1 cellular context compared by ENCODE assay signal in the genomic region with DNA sequence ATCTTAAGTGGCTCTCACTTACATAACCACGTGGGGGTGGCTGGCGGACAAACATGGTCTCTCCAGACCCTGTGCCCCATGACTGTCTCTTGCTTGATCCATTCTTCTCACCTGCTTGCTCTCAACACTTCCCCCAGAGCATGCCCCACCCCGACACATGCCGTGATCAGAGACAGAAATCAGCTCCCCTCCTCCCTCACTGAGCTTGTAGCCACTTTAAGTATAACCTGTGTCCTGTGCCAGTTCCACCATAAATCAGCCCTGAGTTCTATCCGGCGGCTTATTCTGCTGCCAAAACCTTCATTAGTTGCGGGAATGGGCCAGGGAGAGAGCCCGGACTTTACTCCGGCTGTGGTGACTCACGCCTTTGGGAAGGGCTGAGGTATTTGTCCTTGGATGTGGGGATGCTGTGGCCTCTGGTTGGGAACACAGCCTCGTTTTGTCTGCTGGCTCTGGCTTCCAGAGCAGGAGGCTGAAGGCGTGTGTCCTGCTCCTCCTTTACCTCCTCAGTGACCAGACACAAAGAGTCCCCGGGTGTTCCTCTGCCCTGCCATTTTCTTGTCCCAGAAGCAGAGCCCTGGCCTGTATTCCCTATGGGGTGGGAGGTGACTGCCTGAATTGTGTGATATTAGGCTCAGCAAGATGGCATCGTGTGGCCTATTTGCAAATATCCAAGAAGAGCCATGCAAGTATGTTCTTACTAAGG.
A peak's percentile ranks its signal among the peaks of the same experiment; 100 is the strongest.
TF ChIP-seq lines count a peak whose summit lies in the region.

No MANE protein-coding gene starts in this region.

TF ChIP-seq in HepG2, 621 proteins besides CTCF, POLR2A, EP300 and RAD21 (continued from another document and continues in another):
- TF ChIP-seq, protein P1, sequence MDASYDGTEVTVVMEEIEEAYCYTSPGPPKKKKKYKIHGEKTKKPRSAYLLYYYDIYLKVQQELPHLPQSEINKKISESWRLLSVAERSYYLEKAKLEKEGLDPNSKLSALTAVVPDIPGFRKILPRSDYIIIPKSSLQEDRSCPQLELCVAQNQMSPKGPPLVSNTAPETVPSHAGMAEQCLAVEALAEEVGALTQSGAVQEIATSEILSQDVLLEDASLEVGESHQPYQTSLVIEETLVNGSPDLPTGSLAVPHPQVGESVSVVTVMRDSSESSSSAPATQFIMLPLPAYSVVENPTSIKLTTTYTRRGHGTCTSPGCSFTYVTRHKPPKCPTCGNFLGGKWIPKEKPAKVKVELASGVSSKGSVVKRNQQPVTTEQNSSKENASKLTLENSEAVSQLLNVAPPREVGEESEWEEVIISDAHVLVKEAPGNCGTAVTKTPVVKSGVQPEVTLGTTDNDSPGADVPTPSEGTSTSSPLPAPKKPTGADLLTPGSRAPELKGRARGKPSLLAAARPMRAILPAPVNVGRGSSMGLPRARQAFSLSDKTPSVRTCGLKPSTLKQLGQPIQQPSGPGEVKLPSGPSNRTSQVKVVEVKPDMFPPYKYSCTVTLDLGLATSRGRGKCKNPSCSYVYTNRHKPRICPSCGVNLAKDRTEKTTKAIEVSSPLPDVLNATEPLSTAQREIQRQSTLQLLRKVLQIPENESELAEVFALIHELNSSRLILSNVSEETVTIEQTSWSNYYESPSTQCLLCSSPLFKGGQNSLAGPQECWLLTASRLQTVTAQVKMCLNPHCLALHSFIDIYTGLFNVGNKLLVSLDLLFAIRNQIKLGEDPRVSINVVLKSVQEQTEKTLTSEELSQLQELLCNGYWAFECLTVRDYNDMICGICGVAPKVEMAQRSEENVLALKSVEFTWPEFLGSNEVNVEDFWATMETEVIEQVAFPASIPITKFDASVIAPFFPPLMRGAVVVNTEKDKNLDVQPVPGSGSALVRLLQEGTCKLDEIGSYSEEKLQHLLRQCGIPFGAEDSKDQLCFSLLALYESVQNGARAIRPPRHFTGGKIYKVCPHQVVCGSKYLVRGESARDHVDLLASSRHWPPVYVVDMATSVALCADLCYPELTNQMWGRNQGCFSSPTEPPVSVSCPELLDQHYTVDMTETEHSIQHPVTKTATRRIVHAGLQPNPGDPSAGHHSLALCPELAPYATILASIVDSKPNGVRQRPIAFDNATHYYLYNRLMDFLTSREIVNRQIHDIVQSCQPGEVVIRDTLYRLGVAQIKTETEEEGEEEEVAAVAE (CRISPR knock-in tag; IDR thresholded peaks at IDR 0.05; ENCODE audit: borderline replicate concordance), result no peak
- peak; percentile 79; the same call in 1 of the 2 replicates for TF ChIP-seq ZSCAN9 (CRISPR knock-in tag; IDR thresholded peaks at IDR 0.05; ENCODE audit: borderline replicate concordance)
- TF ChIP-seq TCF12 (IDR thresholded peaks at IDR 0.05), result no peak
- peak; percentile 36; the same call in 1 of the 2 replicates for TF ChIP-seq TCF12 (CRISPR knock-in tag; IDR thresholded peaks at IDR 0.05)
- TF ChIP-seq HNRNPUL1 (IDR thresholded peaks at IDR 0.05; ENCODE audit: low read depth, low read length), result no peak
- TF ChIP-seq ZFAT (CRISPR knock-in tag; conservative IDR thresholded peaks at IDR 0.05), result no peak
- TF ChIP-seq HCFC1 (IDR thresholded peaks at IDR 0.05; ENCODE audit: low read depth, low read length), result no peak; the same call in 1 of the 2 replicates
- no peak for TF ChIP-seq ZNF207 (IDR thresholded peaks at IDR 0.05; ENCODE audit: borderline replicate concordance)
- TF ChIP-seq, protein P2, sequence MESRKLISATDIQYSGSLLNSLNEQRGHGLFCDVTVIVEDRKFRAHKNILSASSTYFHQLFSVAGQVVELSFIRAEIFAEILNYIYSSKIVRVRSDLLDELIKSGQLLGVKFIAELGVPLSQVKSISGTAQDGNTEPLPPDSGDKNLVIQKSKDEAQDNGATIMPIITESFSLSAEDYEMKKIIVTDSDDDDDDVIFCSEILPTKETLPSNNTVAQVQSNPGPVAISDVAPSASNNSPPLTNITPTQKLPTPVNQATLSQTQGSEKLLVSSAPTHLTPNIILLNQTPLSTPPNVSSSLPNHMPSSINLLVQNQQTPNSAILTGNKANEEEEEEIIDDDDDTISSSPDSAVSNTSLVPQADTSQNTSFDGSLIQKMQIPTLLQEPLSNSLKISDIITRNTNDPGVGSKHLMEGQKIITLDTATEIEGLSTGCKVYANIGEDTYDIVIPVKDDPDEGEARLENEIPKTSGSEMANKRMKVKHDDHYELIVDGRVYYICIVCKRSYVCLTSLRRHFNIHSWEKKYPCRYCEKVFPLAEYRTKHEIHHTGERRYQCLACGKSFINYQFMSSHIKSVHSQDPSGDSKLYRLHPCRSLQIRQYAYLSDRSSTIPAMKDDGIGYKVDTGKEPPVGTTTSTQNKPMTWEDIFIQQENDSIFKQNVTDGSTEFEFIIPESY (CRISPR knock-in tag; IDR thresholded peaks at IDR 0.05), result peak; percentile 70; the same call in 1 of the 2 replicates
- peak; percentile 90 for TF ChIP-seq RCOR2 (CRISPR knock-in tag; IDR thresholded peaks at IDR 0.05)
- TF ChIP-seq ZNF10 (CRISPR knock-in tag; IDR thresholded peaks at IDR 0.05; ENCODE audit: borderline replicate concordance, low read depth), result no peak; the same call in 1 of the 2 replicates
- TF ChIP-seq, protein P3, sequence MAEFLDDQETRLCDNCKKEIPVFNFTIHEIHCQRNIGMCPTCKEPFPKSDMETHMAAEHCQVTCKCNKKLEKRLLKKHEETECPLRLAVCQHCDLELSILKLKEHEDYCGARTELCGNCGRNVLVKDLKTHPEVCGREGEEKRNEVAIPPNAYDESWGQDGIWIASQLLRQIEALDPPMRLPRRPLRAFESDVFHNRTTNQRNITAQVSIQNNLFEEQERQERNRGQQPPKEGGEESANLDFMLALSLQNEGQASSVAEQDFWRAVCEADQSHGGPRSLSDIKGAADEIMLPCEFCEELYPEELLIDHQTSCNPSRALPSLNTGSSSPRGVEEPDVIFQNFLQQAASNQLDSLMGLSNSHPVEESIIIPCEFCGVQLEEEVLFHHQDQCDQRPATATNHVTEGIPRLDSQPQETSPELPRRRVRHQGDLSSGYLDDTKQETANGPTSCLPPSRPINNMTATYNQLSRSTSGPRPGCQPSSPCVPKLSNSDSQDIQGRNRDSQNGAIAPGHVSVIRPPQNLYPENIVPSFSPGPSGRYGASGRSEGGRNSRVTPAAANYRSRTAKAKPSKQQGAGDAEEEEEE (CRISPR knock-in tag; IDR thresholded peaks at IDR 0.05; ENCODE audit: borderline replicate concordance), result 0 out of 2 replicates have a peak, but pooled peaks have one; percentile 18
- no peak for TF ChIP-seq CHCHD3 (CRISPR knock-in tag; IDR thresholded peaks at IDR 0.05)
- no peak for TF ChIP-seq ZNF333 (CRISPR knock-in tag; IDR thresholded peaks at IDR 0.05; ENCODE audit: borderline replicate concordance)
- peak; percentile 15; the same call in 1 of the 2 replicates for TF ChIP-seq ADNP (CRISPR knock-in tag; IDR thresholded peaks at IDR 0.05)
- 0 out of 2 replicates have a peak, but pooled peaks have one; percentile 10 for TF ChIP-seq ZBTB1 (CRISPR knock-in tag; IDR thresholded peaks at IDR 0.05; ENCODE audit: borderline replicate concordance)
- no peak for TF ChIP-seq EED (CRISPR knock-in tag; IDR thresholded peaks at IDR 0.05)
- no peak for TF ChIP-seq ZNF557 (CRISPR knock-in tag; IDR thresholded peaks at IDR 0.05)
- peak; percentile 42 for TF ChIP-seq BHLHE40 (IDR thresholded peaks at IDR 0.05; ENCODE audit: low read length)
- peak; percentile 16 for TF ChIP-seq STAG1 (CRISPR knock-in tag; IDR thresholded peaks at IDR 0.05)
- no peak for TF ChIP-seq SRSF9 (IDR thresholded peaks at IDR 0.05; ENCODE audit: borderline replicate concordance, insufficient read depth, low read depth, low read length, poor library complexity, severe bottlenecking)
- TF ChIP-seq KDM5B (CRISPR knock-in tag; IDR thresholded peaks at IDR 0.05; ENCODE audit: borderline replicate concordance), result peak; percentile 92
- TF ChIP-seq ZFP90 (CRISPR knock-in tag; IDR thresholded peaks at IDR 0.05; ENCODE audit: borderline replicate concordance), result peak; percentile 93; the same call in 1 of the 2 replicates
- TF ChIP-seq, protein P4, sequence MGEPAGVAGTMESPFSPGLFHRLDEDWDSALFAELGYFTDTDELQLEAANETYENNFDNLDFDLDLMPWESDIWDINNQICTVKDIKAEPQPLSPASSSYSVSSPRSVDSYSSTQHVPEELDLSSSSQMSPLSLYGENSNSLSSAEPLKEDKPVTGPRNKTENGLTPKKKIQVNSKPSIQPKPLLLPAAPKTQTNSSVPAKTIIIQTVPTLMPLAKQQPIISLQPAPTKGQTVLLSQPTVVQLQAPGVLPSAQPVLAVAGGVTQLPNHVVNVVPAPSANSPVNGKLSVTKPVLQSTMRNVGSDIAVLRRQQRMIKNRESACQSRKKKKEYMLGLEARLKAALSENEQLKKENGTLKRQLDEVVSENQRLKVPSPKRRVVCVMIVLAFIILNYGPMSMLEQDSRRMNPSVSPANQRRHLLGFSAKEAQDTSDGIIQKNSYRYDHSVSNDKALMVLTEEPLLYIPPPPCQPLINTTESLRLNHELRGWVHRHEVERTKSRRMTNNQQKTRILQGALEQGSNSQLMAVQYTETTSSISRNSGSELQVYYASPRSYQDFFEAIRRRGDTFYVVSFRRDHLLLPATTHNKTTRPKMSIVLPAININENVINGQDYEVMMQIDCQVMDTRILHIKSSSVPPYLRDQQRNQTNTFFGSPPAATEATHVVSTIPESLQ (CRISPR knock-in tag; conservative IDR thresholded peaks at IDR 0.05), result 0 out of 2 replicates have a peak, but pooled peaks have one; percentile 24
- TF ChIP-seq ARID2 (CRISPR knock-in tag; IDR thresholded peaks at IDR 0.05; ENCODE audit: borderline replicate concordance), result no peak
- TF ChIP-seq ZNF7 (CRISPR knock-in tag; IDR thresholded peaks at IDR 0.05), result no peak
- peak; percentile 95 for TF ChIP-seq SMARCC2 (IDR thresholded peaks at IDR 0.05)
- TF ChIP-seq SP140L (CRISPR knock-in tag; IDR thresholded peaks at IDR 0.05; ENCODE audit: borderline replicate concordance), result peak; percentile 32; the same call in 1 of the 2 replicates
- TF ChIP-seq SRSF1 (optimal IDR thresholded peaks at IDR 0.05; ENCODE audit: low read depth, low read length), result peak; percentile 74
- TF ChIP-seq, protein P5, sequence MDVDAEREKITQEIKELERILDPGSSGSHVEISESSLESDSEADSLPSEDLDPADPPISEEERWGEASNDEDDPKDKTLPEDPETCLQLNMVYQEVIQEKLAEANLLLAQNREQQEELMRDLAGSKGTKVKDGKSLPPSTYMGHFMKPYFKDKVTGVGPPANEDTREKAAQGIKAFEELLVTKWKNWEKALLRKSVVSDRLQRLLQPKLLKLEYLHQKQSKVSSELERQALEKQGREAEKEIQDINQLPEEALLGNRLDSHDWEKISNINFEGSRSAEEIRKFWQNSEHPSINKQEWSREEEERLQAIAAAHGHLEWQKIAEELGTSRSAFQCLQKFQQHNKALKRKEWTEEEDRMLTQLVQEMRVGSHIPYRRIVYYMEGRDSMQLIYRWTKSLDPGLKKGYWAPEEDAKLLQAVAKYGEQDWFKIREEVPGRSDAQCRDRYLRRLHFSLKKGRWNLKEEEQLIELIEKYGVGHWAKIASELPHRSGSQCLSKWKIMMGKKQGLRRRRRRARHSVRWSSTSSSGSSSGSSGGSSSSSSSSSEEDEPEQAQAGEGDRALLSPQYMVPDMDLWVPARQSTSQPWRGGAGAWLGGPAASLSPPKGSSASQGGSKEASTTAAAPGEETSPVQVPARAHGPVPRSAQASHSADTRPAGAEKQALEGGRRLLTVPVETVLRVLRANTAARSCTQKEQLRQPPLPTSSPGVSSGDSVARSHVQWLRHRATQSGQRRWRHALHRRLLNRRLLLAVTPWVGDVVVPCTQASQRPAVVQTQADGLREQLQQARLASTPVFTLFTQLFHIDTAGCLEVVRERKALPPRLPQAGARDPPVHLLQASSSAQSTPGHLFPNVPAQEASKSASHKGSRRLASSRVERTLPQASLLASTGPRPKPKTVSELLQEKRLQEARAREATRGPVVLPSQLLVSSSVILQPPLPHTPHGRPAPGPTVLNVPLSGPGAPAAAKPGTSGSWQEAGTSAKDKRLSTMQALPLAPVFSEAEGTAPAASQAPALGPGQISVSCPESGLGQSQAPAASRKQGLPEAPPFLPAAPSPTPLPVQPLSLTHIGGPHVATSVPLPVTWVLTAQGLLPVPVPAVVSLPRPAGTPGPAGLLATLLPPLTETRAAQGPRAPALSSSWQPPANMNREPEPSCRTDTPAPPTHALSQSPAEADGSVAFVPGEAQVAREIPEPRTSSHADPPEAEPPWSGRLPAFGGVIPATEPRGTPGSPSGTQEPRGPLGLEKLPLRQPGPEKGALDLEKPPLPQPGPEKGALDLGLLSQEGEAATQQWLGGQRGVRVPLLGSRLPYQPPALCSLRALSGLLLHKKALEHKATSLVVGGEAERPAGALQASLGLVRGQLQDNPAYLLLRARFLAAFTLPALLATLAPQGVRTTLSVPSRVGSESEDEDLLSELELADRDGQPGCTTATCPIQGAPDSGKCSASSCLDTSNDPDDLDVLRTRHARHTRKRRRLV (CRISPR knock-in tag; IDR thresholded peaks at IDR 0.05), result 0 out of 2 replicates have a peak, but pooled peaks have one; percentile 75
- no peak for TF ChIP-seq ZNF17 (CRISPR knock-in tag; IDR thresholded peaks at IDR 0.05)
- TF ChIP-seq, protein P6, sequence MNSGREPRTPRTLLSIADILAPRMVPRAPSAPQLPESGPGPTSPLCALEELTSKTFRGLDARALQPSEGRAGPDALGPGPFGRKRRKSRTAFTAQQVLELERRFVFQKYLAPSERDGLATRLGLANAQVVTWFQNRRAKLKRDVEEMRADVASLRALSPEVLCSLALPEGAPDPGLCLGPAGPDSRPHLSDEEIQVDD (CRISPR knock-in tag; IDR thresholded peaks at IDR 0.05; ENCODE audit: borderline replicate concordance), result no peak
- TF ChIP-seq ZNF292 (CRISPR knock-in tag; IDR thresholded peaks at IDR 0.05; ENCODE audit: borderline replicate concordance, low read depth), result peak; percentile 77; the same call in 1 of the 2 replicates
- peak; percentile 83; the same call in 1 of the 2 replicates for TF ChIP-seq ZNF746 (CRISPR knock-in tag; IDR thresholded peaks at IDR 0.05)
- peak; percentile 92; the same call in 1 of the 2 replicates for TF ChIP-seq SSRP1 (CRISPR knock-in tag; IDR thresholded peaks at IDR 0.05)
- TF ChIP-seq ISL2 (CRISPR knock-in tag; IDR thresholded peaks at IDR 0.05), result peak; percentile 84
- TF ChIP-seq, protein P7, sequence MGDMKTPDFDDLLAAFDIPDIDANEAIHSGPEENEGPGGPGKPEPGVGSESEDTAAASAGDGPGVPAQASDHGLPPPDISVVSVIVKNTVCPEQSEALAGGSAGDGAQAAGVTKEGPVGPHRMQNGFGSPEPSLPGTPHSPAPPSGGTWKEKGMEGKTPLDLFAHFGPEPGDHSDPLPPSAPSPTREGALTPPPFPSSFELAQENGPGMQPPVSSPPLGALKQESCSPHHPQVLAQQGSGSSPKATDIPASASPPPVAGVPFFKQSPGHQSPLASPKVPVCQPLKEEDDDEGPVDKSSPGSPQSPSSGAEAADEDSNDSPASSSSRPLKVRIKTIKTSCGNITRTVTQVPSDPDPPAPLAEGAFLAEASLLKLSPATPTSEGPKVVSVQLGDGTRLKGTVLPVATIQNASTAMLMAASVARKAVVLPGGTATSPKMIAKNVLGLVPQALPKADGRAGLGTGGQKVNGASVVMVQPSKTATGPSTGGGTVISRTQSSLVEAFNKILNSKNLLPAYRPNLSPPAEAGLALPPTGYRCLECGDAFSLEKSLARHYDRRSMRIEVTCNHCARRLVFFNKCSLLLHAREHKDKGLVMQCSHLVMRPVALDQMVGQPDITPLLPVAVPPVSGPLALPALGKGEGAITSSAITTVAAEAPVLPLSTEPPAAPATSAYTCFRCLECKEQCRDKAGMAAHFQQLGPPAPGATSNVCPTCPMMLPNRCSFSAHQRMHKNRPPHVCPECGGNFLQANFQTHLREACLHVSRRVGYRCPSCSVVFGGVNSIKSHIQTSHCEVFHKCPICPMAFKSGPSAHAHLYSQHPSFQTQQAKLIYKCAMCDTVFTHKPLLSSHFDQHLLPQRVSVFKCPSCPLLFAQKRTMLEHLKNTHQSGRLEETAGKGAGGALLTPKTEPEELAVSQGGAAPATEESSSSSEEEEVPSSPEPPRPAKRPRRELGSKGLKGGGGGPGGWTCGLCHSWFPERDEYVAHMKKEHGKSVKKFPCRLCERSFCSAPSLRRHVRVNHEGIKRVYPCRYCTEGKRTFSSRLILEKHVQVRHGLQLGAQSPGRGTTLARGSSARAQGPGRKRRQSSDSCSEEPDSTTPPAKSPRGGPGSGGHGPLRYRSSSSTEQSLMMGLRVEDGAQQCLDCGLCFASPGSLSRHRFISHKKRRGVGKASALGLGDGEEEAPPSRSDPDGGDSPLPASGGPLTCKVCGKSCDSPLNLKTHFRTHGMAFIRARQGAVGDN (CRISPR knock-in tag; IDR thresholded peaks at IDR 0.05), result peak; percentile 80
